ENCODE assay signal across 9 cellular contexts in the genomic region with DNA sequence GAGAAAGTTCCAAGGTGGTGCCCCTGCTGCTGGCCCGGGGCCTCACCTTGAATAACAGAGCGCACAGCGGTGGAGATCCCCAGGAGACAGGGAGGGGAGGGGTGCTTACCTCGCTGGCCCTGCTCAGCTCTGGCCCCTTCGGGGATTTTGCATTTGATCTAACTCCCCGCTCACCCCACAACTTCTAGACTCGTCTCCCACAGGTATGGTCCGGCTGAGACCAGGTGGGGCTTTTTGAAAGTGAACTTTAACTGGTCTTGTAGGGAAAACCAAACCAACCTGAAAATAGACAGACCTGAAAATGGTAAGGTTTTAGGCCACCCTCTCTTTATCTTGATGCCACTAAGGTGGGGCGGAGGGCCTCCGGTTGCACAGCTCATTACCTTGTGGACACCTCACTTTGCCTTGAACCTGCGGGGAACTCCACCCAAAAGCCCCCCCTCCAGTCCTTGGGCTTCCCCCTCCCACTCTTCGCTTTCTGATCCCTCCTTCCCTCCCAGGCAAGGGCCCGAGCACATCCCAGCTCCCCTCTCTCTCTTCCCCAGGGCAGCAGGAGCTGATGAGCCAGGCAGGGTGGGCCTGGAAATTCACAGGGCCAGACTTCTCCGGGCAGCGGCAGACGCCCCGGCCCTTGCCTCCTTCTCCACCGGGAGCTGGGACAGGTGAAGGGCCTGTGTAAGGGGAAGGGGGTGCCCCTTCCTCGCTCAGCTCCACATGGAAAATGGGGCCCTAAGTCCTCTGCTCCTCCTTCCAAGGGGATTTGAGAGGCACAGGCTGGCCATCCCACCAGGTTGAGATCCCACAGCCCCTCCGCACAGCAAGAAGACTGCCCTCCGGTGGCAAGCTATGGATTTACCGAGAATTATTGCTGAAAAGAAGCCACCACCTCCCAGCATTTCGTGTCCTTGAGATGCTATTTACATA. TPM values are rescaled to one million over a fixed set of nuclear protein-coding genes. Genes with fewer than 3 reads are reported as not detected.
A peak's percentile ranks its signal among the peaks of the same experiment; 100 is the strongest.
DNase-seq lines count a peak whose midpoint lies in the region; ATAC-seq and TF ChIP-seq lines count a peak whose summit lies in the region.
"Had no signal": no experiment of that assay in that cellular context is flagged by ENCODE, and none has a peak within 500 bp of the region (broad histone marks: within the 10 kb centered on the region; RNA-seq: fewer than 3 reads in every experiment).

No MANE protein-coding gene starts in this region.

- peak overlapping the region; percentile 44 for H2AFZ ChIP-seq in mammary epithelial cell (ENCODE audit: low read depth, low read length)

- DNase-seq in NCI-H1417 (lab: John Stamatoyannopoulos, UW) (peak; percentile 11 to 44 (median 27)), NCI-H1417 treated with DMSO at 0.1 percent for 48 hours (lab: John Stamatoyannopoulos, UW) (no peak), HK-2 (ENCODE audit: unreplicated experiment) (peak; percentile 27), SJCRH30 (peak; percentile 66 to 77), mammary epithelial cell (no peak), lung microvascular endothelial cell (ENCODE audit: low read depth in 2 of 2) (peak; percentile 48 to 54), NCI-H524 treated with DMSO at 0.1 percent for 48 hours (lab: John Stamatoyannopoulos, UW) (no peak)

- H3K4me3 ChIP-seq in SJCRH30 (no peak overlapping the region), mammary epithelial cell (replicated peaks in 1 of 3; ENCODE audit: insufficient read depth in 1 of 3, low read depth in 2 of 3, low read length in 3 of 3) (no peak overlapping the region)
- H3K4me3 ChIP-seq: BLaER1 treated with 17β-estradiol and CSF1 and Interleukin-3, amounts not matched to agents 10 nM and 100 nM had no signal

- in situ Hi-C loops in mammary epithelial cell (cut with MboI; ENCODE audit: low sequenced_read_pairs in 2 of 2) = no loop called here

- dilution Hi-C loops in mammary epithelial cell (cut with HindIII; ENCODE audit: low sequenced_read_pairs) = loop anchor here (5.0 kb wide), 1 partner anchor 97 kb away; a partner anchor contains a TSS

- peak; percentile 46 for ATAC-seq in GM19438 (IDR thresholded peaks at IDR 0.05; ENCODE audit: low read depth, unreplicated experiment)

- H3K4me1 ChIP-seq in SJCRH30 (peaks cover 5% of the 10 kb centered on the region; the same call in 1 of the 2 replicates), mammary epithelial cell (ENCODE audit: insufficient read depth, low read length) (no peaks in the 10 kb centered on the region)

- intact Hi-C loops in mammary epithelial cell (cut with micrococcal nuclease) = no loop called here

- 50% methylated on average over 21 of the region's 23 CpGs for WGBS in mammary epithelial cell (ENCODE audit: low coverage, missing lambda C conversion rate)

- H3K27me3 ChIP-seq in SJCRH30 (peaks cover 3% of the 10 kb centered on the region; the same call in 1 of the 2 replicates), mammary epithelial cell (ENCODE audit: insufficient read depth, low read length) (no peaks in the 10 kb centered on the region)
- H3K27me3 ChIP-seq: BLaER1 treated with 17β-estradiol and CSF1 and Interleukin-3, amounts not matched to agents 10 nM and 100 nM had no signal

- BruUV-seq in mammary epithelial cell (replicated peaks; lab: Mats Ljungman, UMichigan) = no TSS peak

- H3K9ac ChIP-seq in mammary epithelial cell (ENCODE audit: insufficient read depth, low read length) = no peak overlapping the region
- H3K9ac ChIP-seq: BLaER1 treated with 17β-estradiol and CSF1 and Interleukin-3, amounts not matched to agents 10 nM and 100 nM had no signal

- no peaks in the 10 kb centered on the region for H3K79me2 ChIP-seq in mammary epithelial cell (ENCODE audit: insufficient read depth, low read length)

- H3K4me2 ChIP-seq in mammary epithelial cell (ENCODE audit: insufficient read depth, low read depth, low read length) = peak overlapping the region; percentile 16

- no peaks in the 10 kb centered on the region for H3K9me3 ChIP-seq in SJCRH30 (replicated peaks)
- H3K9me3 ChIP-seq in mammary epithelial cell (replicated peaks; ENCODE audit: insufficient read depth, low read length) = no peaks in the 10 kb centered on the region

- H3K27ac ChIP-seq in SJCRH30 = no peak overlapping the region
- H3K27ac ChIP-seq in mammary epithelial cell (ENCODE audit: insufficient read depth, low read depth, low read length) = no peak overlapping the region

- H3K36me3 ChIP-seq in SJCRH30 (no peaks in the 10 kb centered on the region), mammary epithelial cell (ENCODE audit: insufficient read depth, low read length) (no peaks in the 10 kb centered on the region)

- TF ChIP-seq CTCF in mammary epithelial cell (conservative IDR thresholded peaks at IDR 0.05 in 1 of 2, IDR thresholded peaks at IDR 0.05 in 1 of 2; ENCODE audit: extremely low read depth in 1 of 2, insufficient read depth in 1 of 2, low read depth in 1 of 2, low read length in 2 of 2) = peak; percentile 51 to 61

- CTCF ChIA-PET in mammary epithelial cell (lab: Charles Lee; ENCODE audit: low non-redundant PET) = no interaction called here

- H4K20me1 ChIP-seq in mammary epithelial cell (ENCODE audit: insufficient read depth, low read length) = no peaks in the 10 kb centered on the region
- H4K20me1 ChIP-seq: BLaER1 treated with 17β-estradiol and CSF1 and Interleukin-3, amounts not matched to agents 10 nM and 100 nM had no signal

RNA-seq across cellular contexts. Expression of a gene that starts 16.1 kb away (rescaled TPM):
- total RNA-seq in SJCRH30 (2014; rRNA removed; shearing (Covaris generic)) = 0.32 and 0.43 TPM in 2 replicates
- not detected for total RNA-seq in mammary epithelial cell
- polyA plus RNA-seq in mammary epithelial cell = 0.08 TPM
- polyA minus RNA-seq in mammary epithelial cell = not detected
- total RNA-seq in lung microvascular endothelial cell = not detected in 2 replicates

RNA-seq across cellular contexts. Expression of a gene that starts 59.9 kb away (rescaled TPM):
- 30.3 and 33.2 TPM in 2 replicates for total RNA-seq in SJCRH30 (2014; rRNA removed; shearing (Covaris generic))
- total RNA-seq in mammary epithelial cell (10 to 100 TPM; 19.3 to 24.5 TPM), lung microvascular endothelial cell (20.9 and 27.8 TPM in 2 replicates)
- polyA plus RNA-seq in mammary epithelial cell = 15.5 TPM
- polyA minus RNA-seq in mammary epithelial cell = 29.7 TPM

Comparison
In these comparisons a context has a peak if more than half of its experiments do, and no peak if none do; other contexts are left out.
1. DNase-seq: peak in NCI-H1417 (3 of 3), HK-2 (single experiment), SJCRH30 (2 of 2) and lung microvascular endothelial cell (2 of 2); none in NCI-H1417 treated with DMSO at 0.1 percent for 48 hours (single experiment), mammary epithelial cell (single experiment) and NCI-H524 treated with DMSO at 0.1 percent for 48 hours (single experiment).